ENCODE assay signal across 1 cellular context in the genomic region with DNA sequence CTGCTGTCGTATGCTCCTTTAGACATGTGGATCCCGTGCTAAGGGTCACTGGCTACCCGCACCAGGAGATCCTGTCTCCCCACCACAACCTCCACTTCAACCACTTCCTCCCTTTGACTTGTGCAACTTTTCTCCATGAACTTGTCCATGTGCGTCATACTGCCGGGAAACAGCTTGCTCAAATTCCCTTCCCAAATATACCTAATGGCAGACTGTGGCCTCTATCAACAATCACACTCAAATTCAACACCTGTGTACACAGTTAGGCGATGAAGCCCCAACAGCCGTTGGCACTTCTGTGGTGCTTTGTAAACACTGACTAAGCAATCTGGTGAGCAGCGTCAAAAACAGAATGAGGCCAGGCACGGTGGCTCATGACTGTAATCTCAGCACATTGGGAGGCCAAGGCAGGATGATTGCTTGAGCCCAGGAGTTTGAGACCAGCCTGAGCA.
TF ChIP-seq lines count a peak whose summit lies in the region.

No MANE protein-coding gene starts in this region.

TF ChIP-seq in HepG2, 621 proteins besides CTCF, POLR2A, EP300 and RAD21 (continued from another document and continues in another):
- TF ChIP-seq RCOR2 (CRISPR knock-in tag; IDR thresholded peaks at IDR 0.05) (0 out of 2 replicates have a peak, but pooled peaks have one; percentile 41), CHCHD3 (CRISPR knock-in tag; IDR thresholded peaks at IDR 0.05) (no peak), JARID2 (CRISPR knock-in tag; IDR thresholded peaks at IDR 0.05; ENCODE audit: insufficient replicate concordance) (peak; percentile 77), GATA4 (IDR thresholded peaks at IDR 0.05; ENCODE audit: borderline replicate concordance, low read depth) (peak; percentile 34; the same call in 1 of the 2 replicates), CAMTA2 (CRISPR knock-in tag; IDR thresholded peaks at IDR 0.05; ENCODE audit: borderline replicate concordance) (no peak), PRDM4 (CRISPR knock-in tag; IDR thresholded peaks at IDR 0.05; ENCODE audit: borderline replicate concordance) (no peak), ELF1 (CRISPR knock-in tag; IDR thresholded peaks at IDR 0.05) (0 out of 2 replicates have a peak, but pooled peaks have one; percentile 9), NFE2L2 (IDR thresholded peaks at IDR 0.05; ENCODE audit: low read length) (no peak), NAIF1 (CRISPR knock-in tag; IDR thresholded peaks at IDR 0.05; ENCODE audit: borderline replicate concordance) (no peak), YY1 (IDR thresholded peaks at IDR 0.05; ENCODE audit: insufficient read depth, insufficient replicate concordance, low read depth, low read length) (no peak), SKI (IDR thresholded peaks at IDR 0.05; ENCODE audit: partially characterized antibody) (peak; percentile 20), GABPB1 (CRISPR knock-in tag; IDR thresholded peaks at IDR 0.05) (peak; percentile 37), STAG1 (CRISPR knock-in tag; IDR thresholded peaks at IDR 0.05) (no peak), ATF5 (CRISPR knock-in tag; IDR thresholded peaks at IDR 0.05; ENCODE audit: low read depth) (no peak), MAFF (IDR thresholded peaks at IDR 0.05; ENCODE audit: low read depth, low read length) (peak; percentile 44; the same call in 1 of the 2 replicates), HDAC1 (CRISPR knock-in tag; IDR thresholded peaks at IDR 0.05) (peak; percentile 31; the same call in 1 of the 2 replicates), TOE1 (CRISPR knock-in tag; IDR thresholded peaks at IDR 0.05) (no peak), MED1 (CRISPR knock-in tag; IDR thresholded peaks at IDR 0.05) (no peak), ELF3 (CRISPR knock-in tag; IDR thresholded peaks at IDR 0.05) (peak; percentile 49; the same call in 1 of the 2 replicates), LBX2 (CRISPR knock-in tag; IDR thresholded peaks at IDR 0.05; ENCODE audit: borderline replicate concordance) (no peak), TBX3 (IDR thresholded peaks at IDR 0.05; ENCODE audit: borderline replicate concordance) (peak; percentile 99), ZNF350 (CRISPR knock-in tag; IDR thresholded peaks at IDR 0.05; ENCODE audit: borderline replicate concordance, low read depth) (no peak; the same call in 1 of the 2 replicates), ZNF30 (CRISPR knock-in tag; IDR thresholded peaks at IDR 0.05) (no peak), LCORL (IDR thresholded peaks at IDR 0.05) (no peak), LCORL (CRISPR knock-in tag; IDR thresholded peaks at IDR 0.05) (no peak), ZNF619 (CRISPR knock-in tag; IDR thresholded peaks at IDR 0.05) (no peak), RFX3 (CRISPR knock-in tag; IDR thresholded peaks at IDR 0.05) (no peak), HDAC2 (CRISPR knock-in tag; IDR thresholded peaks at IDR 0.05) (peak; percentile 33; the same call in 1 of the 2 replicates), CEBPB (IDR thresholded peaks at IDR 0.05; ENCODE audit: borderline replicate concordance, low read depth, low read length) (peak; percentile 58; the same call in 1 of the 2 replicates), BHLHE40 (IDR thresholded peaks at IDR 0.05; ENCODE audit: low read length) (peak; percentile 91), FOXA3 (CRISPR knock-in tag; IDR thresholded peaks at IDR 0.05) (peak; percentile 96), FLYWCH1 (CRISPR knock-in tag; IDR thresholded peaks at IDR 0.05) (no peak), THAP11 (CRISPR knock-in tag; IDR thresholded peaks at IDR 0.05) (0 out of 2 replicates have a peak, but pooled peaks have one; percentile 33), JUNB (CRISPR knock-in tag; IDR thresholded peaks at IDR 0.05; ENCODE audit: borderline replicate concordance) (peak; percentile 55; the same call in 1 of the 2 replicates)
- TF ChIP-seq, protein P1, sequence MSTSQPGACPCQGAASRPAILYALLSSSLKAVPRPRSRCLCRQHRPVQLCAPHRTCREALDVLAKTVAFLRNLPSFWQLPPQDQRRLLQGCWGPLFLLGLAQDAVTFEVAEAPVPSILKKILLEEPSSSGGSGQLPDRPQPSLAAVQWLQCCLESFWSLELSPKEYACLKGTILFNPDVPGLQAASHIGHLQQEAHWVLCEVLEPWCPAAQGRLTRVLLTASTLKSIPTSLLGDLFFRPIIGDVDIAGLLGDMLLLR (CRISPR knock-in tag; IDR thresholded peaks at IDR 0.05): no peak
- TF ChIP-seq, protein P2, sequence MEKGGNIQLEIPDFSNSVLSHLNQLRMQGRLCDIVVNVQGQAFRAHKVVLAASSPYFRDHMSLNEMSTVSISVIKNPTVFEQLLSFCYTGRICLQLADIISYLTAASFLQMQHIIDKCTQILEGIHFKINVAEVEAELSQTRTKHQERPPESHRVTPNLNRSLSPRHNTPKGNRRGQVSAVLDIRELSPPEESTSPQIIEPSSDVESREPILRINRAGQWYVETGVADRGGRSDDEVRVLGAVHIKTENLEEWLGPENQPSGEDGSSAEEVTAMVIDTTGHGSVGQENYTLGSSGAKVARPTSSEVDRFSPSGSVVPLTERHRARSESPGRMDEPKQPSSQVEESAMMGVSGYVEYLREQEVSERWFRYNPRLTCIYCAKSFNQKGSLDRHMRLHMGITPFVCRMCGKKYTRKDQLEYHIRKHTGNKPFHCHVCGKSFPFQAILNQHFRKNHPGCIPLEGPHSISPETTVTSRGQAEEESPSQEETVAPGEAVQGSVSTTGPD (CRISPR knock-in tag; IDR thresholded peaks at IDR 0.05): peak; percentile 59; the same call in 1 of the 2 replicates
- TF ChIP-seq, protein P3, sequence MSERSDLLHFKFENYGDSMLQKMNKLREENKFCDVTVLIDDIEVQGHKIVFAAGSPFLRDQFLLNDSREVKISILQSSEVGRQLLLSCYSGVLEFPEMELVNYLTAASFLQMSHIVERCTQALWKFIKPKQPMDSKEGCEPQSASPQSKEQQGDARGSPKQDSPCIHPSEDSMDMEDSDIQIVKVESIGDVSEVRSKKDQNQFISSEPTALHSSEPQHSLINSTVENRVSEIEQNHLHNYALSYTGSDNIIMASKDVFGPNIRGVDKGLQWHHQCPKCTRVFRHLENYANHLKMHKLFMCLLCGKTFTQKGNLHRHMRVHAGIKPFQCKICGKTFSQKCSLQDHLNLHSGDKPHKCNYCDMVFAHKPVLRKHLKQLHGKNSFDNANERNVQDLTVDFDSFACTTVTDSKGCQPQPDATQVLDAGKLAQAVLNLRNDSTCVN (CRISPR knock-in tag; IDR thresholded peaks at IDR 0.05; ENCODE audit: borderline replicate concordance): no peak
- TF ChIP-seq, protein P4, sequence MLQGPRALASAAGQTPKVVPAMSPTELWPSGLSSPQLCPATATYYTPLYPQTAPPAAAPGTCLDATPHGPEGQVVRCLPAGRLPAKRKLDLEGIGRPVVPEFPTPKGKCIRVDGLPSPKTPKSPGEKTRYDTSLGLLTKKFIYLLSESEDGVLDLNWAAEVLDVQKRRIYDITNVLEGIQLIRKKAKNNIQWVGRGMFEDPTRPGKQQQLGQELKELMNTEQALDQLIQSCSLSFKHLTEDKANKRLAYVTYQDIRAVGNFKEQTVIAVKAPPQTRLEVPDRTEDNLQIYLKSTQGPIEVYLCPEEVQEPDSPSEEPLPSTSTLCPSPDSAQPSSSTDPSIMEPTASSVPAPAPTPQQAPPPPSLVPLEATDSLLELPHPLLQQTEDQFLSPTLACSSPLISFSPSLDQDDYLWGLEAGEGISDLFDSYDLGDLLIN (CRISPR knock-in tag; IDR thresholded peaks at IDR 0.05; ENCODE audit: borderline replicate concordance): no peak
- TF ChIP-seq, protein P5, sequence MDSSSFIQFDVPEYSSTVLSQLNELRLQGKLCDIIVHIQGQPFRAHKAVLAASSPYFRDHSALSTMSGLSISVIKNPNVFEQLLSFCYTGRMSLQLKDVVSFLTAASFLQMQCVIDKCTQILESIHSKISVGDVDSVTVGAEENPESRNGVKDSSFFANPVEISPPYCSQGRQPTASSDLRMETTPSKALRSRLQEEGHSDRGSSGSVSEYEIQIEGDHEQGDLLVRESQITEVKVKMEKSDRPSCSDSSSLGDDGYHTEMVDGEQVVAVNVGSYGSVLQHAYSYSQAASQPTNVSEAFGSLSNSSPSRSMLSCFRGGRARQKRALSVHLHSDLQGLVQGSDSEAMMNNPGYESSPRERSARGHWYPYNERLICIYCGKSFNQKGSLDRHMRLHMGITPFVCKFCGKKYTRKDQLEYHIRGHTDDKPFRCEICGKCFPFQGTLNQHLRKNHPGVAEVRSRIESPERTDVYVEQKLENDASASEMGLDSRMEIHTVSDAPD (CRISPR knock-in tag; IDR thresholded peaks at IDR 0.05): 0 out of 2 replicates have a peak, but pooled peaks have one; percentile 25
- TF ChIP-seq, protein P6, sequence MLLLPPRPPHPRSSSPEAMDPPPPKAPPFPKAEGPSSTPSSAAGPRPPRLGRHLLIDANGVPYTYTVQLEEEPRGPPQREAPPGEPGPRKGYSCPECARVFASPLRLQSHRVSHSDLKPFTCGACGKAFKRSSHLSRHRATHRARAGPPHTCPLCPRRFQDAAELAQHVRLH (CRISPR knock-in tag; IDR thresholded peaks at IDR 0.05; ENCODE audit: borderline replicate concordance, low read depth): no peak
- TF ChIP-seq, protein P7, sequence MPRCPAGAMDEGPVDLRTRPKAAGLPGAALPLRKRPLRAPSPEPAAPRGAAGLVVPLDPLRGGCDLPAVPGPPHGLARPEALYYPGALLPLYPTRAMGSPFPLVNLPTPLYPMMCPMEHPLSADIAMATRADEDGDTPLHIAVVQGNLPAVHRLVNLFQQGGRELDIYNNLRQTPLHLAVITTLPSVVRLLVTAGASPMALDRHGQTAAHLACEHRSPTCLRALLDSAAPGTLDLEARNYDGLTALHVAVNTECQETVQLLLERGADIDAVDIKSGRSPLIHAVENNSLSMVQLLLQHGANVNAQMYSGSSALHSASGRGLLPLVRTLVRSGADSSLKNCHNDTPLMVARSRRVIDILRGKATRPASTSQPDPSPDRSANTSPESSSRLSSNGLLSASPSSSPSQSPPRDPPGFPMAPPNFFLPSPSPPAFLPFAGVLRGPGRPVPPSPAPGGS (CRISPR knock-in tag; IDR thresholded peaks at IDR 0.05): no peak
- TF ChIP-seq, protein P8, sequence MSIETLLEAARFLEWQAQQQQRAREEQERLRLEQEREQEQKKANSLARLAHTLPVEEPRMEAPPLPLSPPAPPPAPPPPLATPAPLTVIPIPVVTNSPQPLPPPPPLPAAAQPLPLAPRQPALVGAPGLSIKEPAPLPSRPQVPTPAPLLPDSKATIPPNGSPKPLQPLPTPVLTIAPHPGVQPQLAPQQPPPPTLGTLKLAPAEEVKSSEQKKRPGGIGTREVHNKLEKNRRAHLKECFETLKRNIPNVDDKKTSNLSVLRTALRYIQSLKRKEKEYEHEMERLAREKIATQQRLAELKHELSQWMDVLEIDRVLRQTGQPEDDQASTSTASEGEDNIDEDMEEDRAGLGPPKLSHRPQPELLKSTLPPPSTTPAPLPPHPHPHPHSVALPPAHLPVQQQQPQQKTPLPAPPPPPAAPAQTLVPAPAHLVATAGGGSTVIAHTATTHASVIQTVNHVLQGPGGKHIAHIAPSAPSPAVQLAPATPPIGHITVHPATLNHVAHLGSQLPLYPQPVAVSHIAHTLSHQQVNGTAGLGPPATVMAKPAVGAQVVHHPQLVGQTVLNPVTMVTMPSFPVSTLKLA (IDR thresholded peaks at IDR 0.05): no peak
- TF ChIP-seq, protein P9, sequence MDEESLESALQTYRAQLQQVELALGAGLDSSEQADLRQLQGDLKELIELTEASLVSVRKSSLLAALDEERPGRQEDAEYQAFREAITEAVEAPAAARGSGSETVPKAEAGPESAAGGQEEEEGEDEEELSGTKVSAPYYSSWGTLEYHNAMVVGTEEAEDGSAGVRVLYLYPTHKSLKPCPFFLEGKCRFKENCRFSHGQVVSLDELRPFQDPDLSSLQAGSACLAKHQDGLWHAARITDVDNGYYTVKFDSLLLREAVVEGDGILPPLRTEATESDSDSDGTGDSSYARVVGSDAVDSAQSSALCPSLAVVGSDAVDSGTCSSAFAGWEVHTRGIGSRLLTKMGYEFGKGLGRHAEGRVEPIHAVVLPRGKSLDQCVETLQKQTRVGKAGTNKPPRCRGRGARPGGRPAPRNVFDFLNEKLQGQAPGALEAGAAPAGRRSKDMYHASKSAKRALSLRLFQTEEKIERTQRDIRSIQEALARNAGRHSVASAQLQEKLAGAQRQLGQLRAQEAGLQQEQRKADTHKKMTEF (CRISPR knock-in tag; IDR thresholded peaks at IDR 0.05): peak; percentile 60
